Comparison of ENCODE assay signal across 21 cellular contexts in genomic region chr2:238996331-238997136, GRCh38.
A peak's percentile ranks its signal among the peaks of the same experiment; 100 is the strongest.
DNase-seq lines count a peak whose midpoint lies in the region; ATAC-seq and TF ChIP-seq lines count a peak whose summit lies in the region.
"Had no signal": no experiment of that assay in that cellular context is flagged by ENCODE, and none has a peak within 500 bp of the region (broad histone marks: within the 10 kb centered on the region; RNA-seq: fewer than 3 reads in every experiment).

No MANE protein-coding gene starts in this region.

- H3K4me2 ChIP-seq in IMR-90 (ENCODE audit: low read depth, low read length), result no peak overlapping the region

- no peaks in the 10 kb centered on the region for H3K4me1 ChIP-seq in IMR-90 (ENCODE audit: control insufficient read depth, insufficient read depth, low read length)
- no peaks in the 10 kb centered on the region for H3K4me1 ChIP-seq in breast epithelium
- H3K4me1 ChIP-seq: HAP-1 had no signal

- H3K27ac Mint-ChIP-seq in activated naive CD4-positive, alpha-beta T cell treated with anti-CD3 and anti-CD28 coated beads, Interleukin-2, amount 10 ng/mL, durations not matched to agents 7 days and 5 days, result no peak overlapping the region
- no peak overlapping the region for H3K27ac Mint-ChIP-seq in activated naive CD4-positive, alpha-beta T cell treated with anti-CD3 and anti-CD28 coated beads for 36 hours
- H3K27ac Mint-ChIP-seq in stimulated activated memory B cell treated with anti-CD40 and anti-IgM and Interleukin-4, amounts not matched to agents 10 μg/mL and 1 μg/mL and 100 μg/mL, for 72 hours, result no peak overlapping the region

- no peaks in the 10 kb centered on the region for H3K79me1 ChIP-seq in IMR-90 (ENCODE audit: low read depth in 1 of 2, low read length in 2 of 2)

- H3K18ac ChIP-seq in IMR-90 (ENCODE audit: low read depth, low read length), result no peak overlapping the region

- H2BK120ac ChIP-seq in IMR-90 (ENCODE audit: low read depth, low read length), result no peak overlapping the region

- H3K9me1 ChIP-seq in IMR-90 (ENCODE audit: insufficient read depth, low read length), result no peaks in the 10 kb centered on the region

- no peak for TF ChIP-seq RAD21 in IMR-90 (IDR thresholded peaks at IDR 0.05; ENCODE audit: low read length)

- no peaks in the 10 kb centered on the region for H3K36me3 Mint-ChIP-seq in activated naive CD4-positive, alpha-beta T cell treated with anti-CD3 and anti-CD28 coated beads, Interleukin-2, amount 10 ng/mL, durations not matched to agents 7 days and 5 days
- no peaks in the 10 kb centered on the region for H3K36me3 Mint-ChIP-seq in activated naive CD4-positive, alpha-beta T cell treated with anti-CD3 and anti-CD28 coated beads for 36 hours (ENCODE audit: low read depth)
- no peaks in the 10 kb centered on the region for H3K36me3 Mint-ChIP-seq in stimulated activated memory B cell treated with anti-CD40 and anti-IgM and Interleukin-4, amounts not matched to agents 10 μg/mL and 1 μg/mL and 100 μg/mL, for 72 hours

- H2AK5ac ChIP-seq in IMR-90 (ENCODE audit: low read depth, low read length), result no peak overlapping the region

- TF ChIP-seq POLR2A in IMR-90 (IDR thresholded peaks at IDR 0.05; ENCODE audit: low read depth, low read length) (no peak), breast epithelium (IDR thresholded peaks at IDR 0.05) (no peak)

- H2AFZ ChIP-seq in IMR-90 (replicated peaks; ENCODE audit: low read length, poor library complexity), result peak overlapping the region; percentile 38

- no peaks in the 10 kb centered on the region for H3K4me1 Mint-ChIP-seq in activated naive CD4-positive, alpha-beta T cell treated with anti-CD3 and anti-CD28 coated beads, Interleukin-2, amount 10 ng/mL, durations not matched to agents 7 days and 5 days
- H3K4me1 Mint-ChIP-seq in activated naive CD4-positive, alpha-beta T cell treated with anti-CD3 and anti-CD28 coated beads for 36 hours (ENCODE audit: low read depth), result no peaks in the 10 kb centered on the region
- H3K4me1 Mint-ChIP-seq in stimulated activated memory B cell treated with anti-CD40 and anti-IgM and Interleukin-4, amounts not matched to agents 10 μg/mL and 1 μg/mL and 100 μg/mL, for 72 hours, result no peaks in the 10 kb centered on the region

- H3K27me3 ChIP-seq in IMR-90 (ENCODE audit: control insufficient read depth, insufficient read depth, low read length) (peaks cover 12% of the 10 kb centered on the region), breast epithelium (no peaks in the 10 kb centered on the region)
- H3K27me3 ChIP-seq: MG63, SJSA1 had no signal

- H3K36me3 ChIP-seq in IMR-90 (ENCODE audit: control insufficient read depth, insufficient read depth, low read length) (no peaks in the 10 kb centered on the region), breast epithelium (no peaks in the 10 kb centered on the region)
- H3K36me3 ChIP-seq: HAP-1, MG63, SJSA1 had no signal

- no peaks in the 10 kb centered on the region for H3K9me3 Mint-ChIP-seq in activated naive CD4-positive, alpha-beta T cell treated with anti-CD3 and anti-CD28 coated beads, Interleukin-2, amount 10 ng/mL, durations not matched to agents 7 days and 5 days
- H3K9me3 Mint-ChIP-seq in activated naive CD4-positive, alpha-beta T cell treated with anti-CD3 and anti-CD28 coated beads for 36 hours, result peaks cover 7% of the 10 kb centered on the region
- H3K9me3 Mint-ChIP-seq in stimulated activated memory B cell treated with anti-CD40 and anti-IgM and Interleukin-4, amounts not matched to agents 10 μg/mL and 1 μg/mL and 100 μg/mL, for 72 hours, result peaks cover 5% of the 10 kb centered on the region

- CTCF ChIA-PET in activated naive CD4-positive, alpha-beta T cell treated with anti-CD3 and anti-CD28 coated beads, Interleukin-2, amount 10 ng/mL, durations not matched to agents 7 days and 5 days (lab: Charles Lee), result no interaction called here
- CTCF ChIA-PET in activated naive CD4-positive, alpha-beta T cell treated with anti-CD3 and anti-CD28 coated beads for 36 hours (lab: Charles Lee), result interaction anchor here (0.6 kb wide), 1 partner anchor 24 kb away, joined by 3 read pairs; no protein-coding TSS in a partner anchor
- CTCF ChIA-PET in IMR-90 (lab: Yijun Ruan, JAX), result interaction anchor here (0.6 kb wide), 1 partner anchor 236 kb away, joined by 3 read pairs; no protein-coding TSS in a partner anchor

- ATAC-seq in IMR-90 (ENCODE audit: low read depth) (no peak), left lobe of liver (no peak)
- ATAC-seq in stimulated activated memory B cell treated with anti-CD40 and anti-IgM and Interleukin-4, amounts not matched to agents 10 μg/mL and 1 μg/mL and 100 μg/mL, for 72 hours, result peak; percentile 42

- H4K20me1 ChIP-seq in IMR-90 (ENCODE audit: insufficient read depth, low read length), result no peaks in the 10 kb centered on the region

- no peak overlapping the region for H4K5ac ChIP-seq in IMR-90 (ENCODE audit: low read depth, low read length)

- WGBS in IMR-90 (ENCODE audit: extremely low coverage in 2 of 2, insufficient read length in 1 of 2), 2 experiments, result 73% methylated on average over 12 of the region's 21 CpGs; no CpG with 5 or more reads in 1 of the 2 experiments

- no TSS peak for BruUV-seq in IMR-90 (replicated peaks; lab: Mats Ljungman, UMichigan)

- H4K91ac ChIP-seq in IMR-90 (ENCODE audit: insufficient read depth, low read depth, low read length), result no peak overlapping the region

- no peak overlapping the region for H2BK15ac ChIP-seq in IMR-90 (ENCODE audit: low read depth, low read length)

- no peak overlapping the region for H3K4me3 ChIP-seq in IMR-90 (ENCODE audit: insufficient read depth, low read depth, low read length)
- no peak overlapping the region for H3K4me3 ChIP-seq in breast epithelium
- H3K4me3 ChIP-seq: HAP-1, MG63, SJSA1 had no signal

- no peak overlapping the region for H3K14ac ChIP-seq in IMR-90 (replicated peaks; ENCODE audit: low read depth, low read length)

- H3K9me3 ChIP-seq in IMR-90 (ENCODE audit: control insufficient read depth, insufficient read depth, low read length) (peaks cover 13% of the 10 kb centered on the region), breast epithelium (peaks cover 7 to 11% of the 10 kb centered on the region in 2 donors)
- H3K9me3 ChIP-seq: HAP-1 had no signal

- H3K9ac ChIP-seq in IMR-90 (ENCODE audit: low read depth, low read length), result no peak overlapping the region

- in situ Hi-C loops in IMR-90 (cut with MboI; ENCODE audit: low sequenced_read_pairs), result no loop called here

- H3K27ac ChIP-seq in IMR-90 (ENCODE audit: insufficient read depth, low read length), result no peak overlapping the region
- H3K27ac ChIP-seq in breast epithelium, result no peak overlapping the region
- H3K27ac ChIP-seq: SJSA1 had no signal

- H3K4ac ChIP-seq in IMR-90 (ENCODE audit: low read depth, low read length), result no peak overlapping the region

- POLR2A ChIA-PET in IMR-90 (lab: Charles Lee; ENCODE audit: unreplicated experiment), result no interaction called here

- no peak overlapping the region for H2BK5ac ChIP-seq in IMR-90 (ENCODE audit: low read depth, low read length, poor library complexity, severe bottlenecking)

- intact Hi-C loops in activated naive CD4-positive, alpha-beta T cell treated with anti-CD3 and anti-CD28 coated beads for 36 hours (cut with micrococcal nuclease), result no loop called here
- intact Hi-C loops in IMR-90 (cut with micrococcal nuclease) (no loop called here), breast epithelium (cut with DNase I; ENCODE audit: low total_unique reads) (no loop called here)

- no peak overlapping the region for H4K8ac ChIP-seq in IMR-90 (ENCODE audit: low read depth in 2 of 2, low read length in 2 of 2)

- no peak overlapping the region for H3K4me3 Mint-ChIP-seq in activated naive CD4-positive, alpha-beta T cell treated with anti-CD3 and anti-CD28 coated beads, Interleukin-2, amount 10 ng/mL, durations not matched to agents 7 days and 5 days
- H3K4me3 Mint-ChIP-seq in activated naive CD4-positive, alpha-beta T cell treated with anti-CD3 and anti-CD28 coated beads for 36 hours, result no peak overlapping the region
- H3K4me3 Mint-ChIP-seq in stimulated activated memory B cell treated with anti-CD40 and anti-IgM and Interleukin-4, amounts not matched to agents 10 μg/mL and 1 μg/mL and 100 μg/mL, for 72 hours, result no peak overlapping the region

- no peak for TF ChIP-seq CTCF in IMR-90 (conservative IDR thresholded peaks at IDR 0.05; ENCODE audit: low read depth, low read length)
- no peak for TF ChIP-seq CTCF in breast epithelium (IDR thresholded peaks at IDR 0.05)

- H3K27me3 Mint-ChIP-seq in activated naive CD4-positive, alpha-beta T cell treated with anti-CD3 and anti-CD28 coated beads, Interleukin-2, amount 10 ng/mL, durations not matched to agents 7 days and 5 days, result peaks cover 28% of the 10 kb centered on the region
- H3K27me3 Mint-ChIP-seq in activated naive CD4-positive, alpha-beta T cell treated with anti-CD3 and anti-CD28 coated beads for 36 hours (ENCODE audit: low read depth), result peaks cover 2% of the 10 kb centered on the region
- peaks cover 22% of the 10 kb centered on the region for H3K27me3 Mint-ChIP-seq in stimulated activated memory B cell treated with anti-CD40 and anti-IgM and Interleukin-4, amounts not matched to agents 10 μg/mL and 1 μg/mL and 100 μg/mL, for 72 hours

- H3K23ac ChIP-seq in IMR-90 (ENCODE audit: low read depth, low read length), result no peak overlapping the region

- H2AK9ac ChIP-seq in IMR-90 (replicated peaks; ENCODE audit: low read depth, low read length, poor library complexity), result no peak overlapping the region

- no peak overlapping the region for H3K56ac ChIP-seq in IMR-90 (ENCODE audit: extremely low read depth, insufficient read depth, low read length)

- no peak overlapping the region for H2BK20ac ChIP-seq in IMR-90 (ENCODE audit: low read depth, low read length)

- DNase-seq in activated naive CD4-positive, alpha-beta T cell treated with anti-CD3 and anti-CD28 coated beads, Interleukin-2, amount 10 ng/mL, durations not matched to agents 7 days and 5 days, result peak; percentile 10
- no peak for DNase-seq in activated naive CD4-positive, alpha-beta T cell treated with anti-CD3 and anti-CD28 coated beads for 36 hours
- DNase-seq in IMR-90, result no peak
- DNase-seq in left lobe of liver (ENCODE audit: low spot score), result peak; percentile 35
- no peak for DNase-seq in HCEC 1CT
- DNase-seq in breast epithelium (ENCODE audit: low spot score in 2 of 2), result no peak
- no peak for DNase-seq in DMS53 treated with DMSO at 0.1 percent for 48 hours (lab: John Stamatoyannopoulos, UW; ENCODE audit: unreplicated experiment)
- DNase-seq: Calu3, DND-41, KG1, MG63, NCI-H1417, NCI-H1694, NCI-H2029 treated with DMSO at 0.1 percent for 48 hours, NCI-H2227 treated with DMSO at 0.1 percent for 48 hours, NCI-H526 treated with DMSO at 0.1 percent for 48 hours, Right ventricle myocardium superior, RPMI8226 had no signal

- dilution Hi-C loops in IMR-90 (cut with HindIII; ENCODE audit: low sequenced_read_pairs, unreplicated experiment), result no loop called here

TF ChIP-seq in IMR-90, 13 proteins besides CTCF, POLR2A, EP300 and RAD21 (continues in another document):
- TF ChIP-seq USF2 (IDR thresholded peaks at IDR 0.05; ENCODE audit: low read depth, low read length), result no peak

Comparison
In these comparisons a context has a peak if more than half of its experiments do, and no peak if none do; other contexts are left out.
1. DNase-seq: peak in activated naive CD4-positive, alpha-beta T cell treated with anti-CD3 and anti-CD28 coated beads, Interleukin-2, amount 10 ng/mL, durations not matched to agents 7 days and 5 days (single experiment) and left lobe of liver (single experiment); none in activated naive CD4-positive, alpha-beta T cell treated with anti-CD3 and anti-CD28 coated beads for 36 hours (single experiment), IMR-90 (single experiment), HCEC 1CT (single experiment), breast epithelium (0 of 2) and DMS53 treated with DMSO at 0.1 percent for 48 hours (single experiment).